In the genomic region with DNA sequence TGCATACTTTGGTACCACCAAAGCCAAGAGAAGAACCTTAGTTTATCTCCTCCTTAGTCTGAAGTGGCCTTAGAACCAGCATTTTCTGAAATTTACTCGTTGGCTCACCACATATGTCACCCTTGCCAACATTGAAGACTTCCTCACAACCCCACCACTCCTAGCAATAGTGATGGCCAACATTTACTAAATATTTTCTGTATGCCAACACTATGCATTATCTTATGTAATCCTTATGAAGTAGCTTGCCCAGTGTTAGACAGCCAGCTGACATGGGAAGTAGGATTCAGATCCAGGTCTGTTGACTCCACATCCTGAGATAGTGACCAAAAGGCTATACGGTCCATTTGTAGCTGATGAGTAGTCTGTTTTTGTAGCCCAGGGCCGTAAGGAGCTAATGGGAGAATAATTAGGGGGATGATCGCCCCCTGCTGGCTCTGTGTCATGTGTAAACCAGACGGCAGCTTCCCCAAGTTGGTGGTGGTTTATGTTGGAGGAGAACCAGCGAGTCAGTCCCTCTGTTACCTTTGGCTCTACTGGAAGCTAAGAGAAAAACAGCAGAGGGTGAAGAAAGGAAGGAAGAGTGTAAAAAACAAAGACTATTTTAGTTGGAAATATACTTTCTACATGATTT, we compare ENCODE assay signal across 1 cellular context.
TF ChIP-seq lines count a peak whose summit lies in the region.

No MANE protein-coding gene starts in this region.

TF ChIP-seq in WTC11, 78 proteins besides CTCF, POLR2A, EP300 and RAD21 (continued from another document):
- TF ChIP-seq ZNF317 (CRISPR knock-in tag; IDR thresholded peaks at IDR 0.05; ENCODE audit: borderline replicate concordance, low read depth) (no peak), ETV6 (CRISPR knock-in tag; IDR thresholded peaks at IDR 0.05) (no peak), GRHL2 (CRISPR knock-in tag; IDR thresholded peaks at IDR 0.05; ENCODE audit: insufficient replicate concordance, severe bottlenecking) (no peak)
- TF ChIP-seq, protein P1, sequence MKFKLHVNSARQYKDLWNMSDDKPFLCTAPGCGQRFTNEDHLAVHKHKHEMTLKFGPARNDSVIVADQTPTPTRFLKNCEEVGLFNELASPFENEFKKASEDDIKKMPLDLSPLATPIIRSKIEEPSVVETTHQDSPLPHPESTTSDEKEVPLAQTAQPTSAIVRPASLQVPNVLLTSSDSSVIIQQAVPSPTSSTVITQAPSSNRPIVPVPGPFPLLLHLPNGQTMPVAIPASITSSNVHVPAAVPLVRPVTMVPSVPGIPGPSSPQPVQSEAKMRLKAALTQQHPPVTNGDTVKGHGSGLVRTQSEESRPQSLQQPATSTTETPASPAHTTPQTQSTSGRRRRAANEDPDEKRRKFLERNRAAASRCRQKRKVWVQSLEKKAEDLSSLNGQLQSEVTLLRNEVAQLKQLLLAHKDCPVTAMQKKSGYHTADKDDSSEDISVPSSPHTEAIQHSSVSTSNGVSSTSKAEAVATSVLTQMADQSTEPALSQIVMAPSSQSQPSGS (CRISPR knock-in tag; IDR thresholded peaks at IDR 0.05; ENCODE audit: borderline replicate concordance, low read depth) = no peak
